10 cellular contexts compared by ENCODE assay signal in the genomic region with DNA sequence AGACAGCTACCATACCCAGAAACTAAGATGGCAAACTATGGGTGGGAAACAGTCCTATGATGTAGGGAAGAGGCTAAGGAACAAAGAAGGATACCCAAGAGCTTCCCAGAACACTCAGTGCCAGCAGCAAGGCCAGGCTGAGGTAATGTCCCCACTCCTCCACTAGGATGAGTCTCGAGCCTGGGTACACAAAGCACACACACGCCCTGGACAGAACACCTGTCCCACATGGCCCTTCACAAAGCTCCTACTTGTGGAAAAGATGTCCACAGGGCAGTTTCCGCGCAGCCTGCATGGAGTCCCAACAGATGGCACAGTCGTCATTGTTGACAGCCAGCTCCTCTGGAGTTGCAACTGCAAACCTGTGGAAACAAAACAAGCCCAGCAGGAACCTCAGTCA. TPM values are rescaled to one million over a fixed set of nuclear protein-coding genes. Genes with fewer than 3 reads are reported as not detected.
A peak's percentile ranks its signal among the peaks of the same experiment; 100 is the strongest.
DNase-seq lines count a peak whose midpoint lies in the region; ATAC-seq and TF ChIP-seq lines count a peak whose summit lies in the region.
"Had no signal": no experiment of that assay in that cellular context is flagged by ENCODE, and none has a peak within 500 bp of the region (broad histone marks: within the 10 kb centered on the region; RNA-seq: fewer than 3 reads in every experiment).

No MANE protein-coding gene starts in this region.

- POLR2A ChIA-PET in naive thymus-derived CD4-positive, alpha-beta T cell (lab: Charles Lee): interaction anchor here (1.6 kb wide), 1 partner anchor 12 kb away, joined by 4 read pairs; no protein-coding TSS in a partner anchor

- no peaks in the 10 kb centered on the region for H3K27me3 ChIP-seq in naive thymus-derived CD4-positive, alpha-beta T cell (ENCODE audit: control insufficient read depth in 2 of 2, insufficient read depth in 2 of 2, low read length in 2 of 2)
- H3K27me3 ChIP-seq: SJSA1 had no signal

- no peak overlapping the region for H3K4me3 ChIP-seq in astrocyte of the spinal cord (ENCODE audit: low read depth, low read length)
- no peak overlapping the region for H3K4me3 ChIP-seq in naive thymus-derived CD4-positive, alpha-beta T cell (ENCODE audit: low read length)
- H3K4me3 ChIP-seq: lung, SJSA1 had no signal

- ATAC-seq in naive thymus-derived CD4-positive, alpha-beta T cell: peak; percentile 51
- ATAC-seq in HG02571 (IDR thresholded peaks at IDR 0.05; ENCODE audit: unreplicated experiment): no peak

- H3K4me3 Mint-ChIP-seq in naive thymus-derived CD4-positive, alpha-beta T cell: no peak overlapping the region

- peaks cover 14 to 52% (median 33%) of the 10 kb centered on the region in 5 donors for H3K36me3 Mint-ChIP-seq in naive thymus-derived CD4-positive, alpha-beta T cell

- peaks cover 0 to 4% (median 0%) of the 10 kb centered on the region in 11 donors for H3K9me3 Mint-ChIP-seq in naive thymus-derived CD4-positive, alpha-beta T cell

- H3K27ac Mint-ChIP-seq in naive thymus-derived CD4-positive, alpha-beta T cell: no peak overlapping the region

- no peaks in the 10 kb centered on the region for H3K4me1 ChIP-seq in naive thymus-derived CD4-positive, alpha-beta T cell (ENCODE audit: control insufficient read depth in 2 of 2, insufficient read depth in 2 of 2, low read length in 2 of 2)
- H3K4me1 ChIP-seq: SJSA1 had no signal

- peaks cover 0 to 4% (median 0%) of the 10 kb centered on the region in 7 donors for H3K4me1 Mint-ChIP-seq in naive thymus-derived CD4-positive, alpha-beta T cell

- H3K9me3 ChIP-seq in naive thymus-derived CD4-positive, alpha-beta T cell (ENCODE audit: control insufficient read depth in 2 of 3, low read length in 3 of 3): no peaks in the 10 kb centered on the region
- H3K9me3 ChIP-seq: SJSA1 had no signal

- DNase-seq in ELR (ENCODE audit: low read depth) (peak; percentile 30), KBM-7 (peak; percentile 27), astrocyte of the spinal cord (ENCODE audit: low read depth, low spot score) (no peak), HK-2 (ENCODE audit: unreplicated experiment) (no peak), SIG-M5 treated with dmso at 0.1 percent for 504 hours (lab: John Stamatoyannopoulos, UW; ENCODE audit: unreplicated experiment) (no peak)
- no peak for DNase-seq in naive thymus-derived CD4-positive, alpha-beta T cell
- no peak for DNase-seq in NK-92 treated with Interleukin-12 subunit alpha and Interleukin-12 subunit beta, amount 100 ng/mL, for 24 hours (lab: John Stamatoyannopoulos, UW)

- in situ Hi-C loops in KBM-7 (cut with MboI; ENCODE audit: low pct_unique_long_range_greater_than_20kb, low sequenced_read_pairs) (no loop called here), astrocyte of the spinal cord (cut with HindIII; ENCODE audit: low sequenced_read_pairs) (no loop called here)

- H3K36me3 ChIP-seq in naive thymus-derived CD4-positive, alpha-beta T cell (ENCODE audit: control insufficient read depth in 2 of 3, insufficient read depth in 3 of 3, low read length in 3 of 3): peaks cover 14 to 53% (median 24%) of the 10 kb centered on the region in 3 experiments

- intact Hi-C loops in naive thymus-derived CD4-positive, alpha-beta T cell (cut with micrococcal nuclease): no loop called here

- no peak overlapping the region for H3K27ac ChIP-seq in naive thymus-derived CD4-positive, alpha-beta T cell (ENCODE audit: low read depth, low read length)
- H3K27ac ChIP-seq: SJSA1 had no signal

- CTCF ChIA-PET in naive thymus-derived CD4-positive, alpha-beta T cell (lab: Charles Lee): interaction anchor here (0.7 kb wide), 1 partner anchor 1203 kb away, joined by 3 read pairs; no protein-coding TSS in a partner anchor

- TF ChIP-seq CTCF in astrocyte of the spinal cord (IDR thresholded peaks at IDR 0.05; ENCODE audit: low read depth, low read length): peak; percentile 23

- no peaks in the 10 kb centered on the region for H3K27me3 Mint-ChIP-seq in naive thymus-derived CD4-positive, alpha-beta T cell

RNA-seq across cellular contexts. Expression of gene AMFR, which starts 23.9 kb away (rescaled TPM):
- 10 to 100 TPM; 45.5 to 83.3 (median 62.0) TPM for total RNA-seq in naive thymus-derived CD4-positive, alpha-beta T cell
- 10 to 100 TPM; 35.7 to 37.2 TPM for polyA plus RNA-seq in naive thymus-derived CD4-positive, alpha-beta T cell

RNA-seq across cellular contexts. Expression of gene NUDT21, which starts 49.6 kb away (rescaled TPM):
- 100 to 1,000 TPM in 2 of 5 experiments, 10 to 100 TPM in 3; 74.0 to 191 (median 97.5) TPM for total RNA-seq in naive thymus-derived CD4-positive, alpha-beta T cell
- polyA plus RNA-seq in naive thymus-derived CD4-positive, alpha-beta T cell: 10 to 100 TPM; 63.9 to 65.6 TPM

RNA-seq across cellular contexts. Expression of gene OGFOD1, which starts 49.9 kb away (rescaled TPM):
- total RNA-seq in naive thymus-derived CD4-positive, alpha-beta T cell: 10 to 100 TPM; 23.8 to 51.8 (median 42.1) TPM
- polyA plus RNA-seq in naive thymus-derived CD4-positive, alpha-beta T cell: 100 to 1,000 TPM in 1 of 2 donors, 10 to 100 TPM in 1; 98.5 to 106 TPM

Comparison
In these comparisons a context has a peak if more than half of its experiments do, and no peak if none do; other contexts are left out.
1. DNase-seq: peak in ELR (single experiment) and KBM-7 (single experiment); none in astrocyte of the spinal cord (single experiment), naive thymus-derived CD4-positive, alpha-beta T cell (0 of 9), HK-2 (single experiment), NK-92 treated with Interleukin-12 subunit alpha and Interleukin-12 subunit beta, amount 100 ng/mL, for 24 hours (single experiment) and SIG-M5 treated with dmso at 0.1 percent for 504 hours (single experiment).